Comparison of ENCODE assay signal across 20 cellular contexts in genomic region chrX:150857453-150857852, GRCh38.
"Had no signal": no experiment of that assay in that cellular context is flagged by ENCODE, and none has a peak within 500 bp of the region (broad histone marks: within the 10 kb centered on the region; RNA-seq: fewer than 3 reads in every experiment).

No MANE protein-coding gene starts in this region.

- H3K4me1 ChIP-seq: esophagus muscularis mucosa, gastrocnemius medialis, heart right ventricle, right atrium auricular region, sigmoid colon, suprapubic skin, thyroid gland had no signal

- FAIRE-seq: urothelium cell line had no signal

- H3K9me3 ChIP-seq: gastrocnemius medialis, mucosa of descending colon, neutrophil, sigmoid colon, suprapubic skin, thyroid gland had no signal

- H3K27me3 ChIP-seq: esophagus muscularis mucosa, gastrocnemius medialis, heart right ventricle, neutrophil, right atrium auricular region, sigmoid colon, suprapubic skin, thyroid gland had no signal

- H3K27ac ChIP-seq: dorsolateral prefrontal cortex, esophagus muscularis mucosa, gastrocnemius medialis, heart right ventricle, neutrophil, right atrium auricular region, sigmoid colon, skin epidermis, suprapubic skin, thyroid gland had no signal

- H3K4me3 ChIP-seq: dorsolateral prefrontal cortex, esophagus muscularis mucosa, gastrocnemius medialis, heart right ventricle, mucosa of descending colon, right atrium auricular region, sigmoid colon, skin epidermis, suprapubic skin, thyroid gland had no signal

- ATAC-seq: gastrocnemius medialis; heart right ventricle; mucosa of descending colon; naive thymus-derived CD8-positive, alpha-beta T cell had no signal

- H3K36me3 ChIP-seq: esophagus muscularis mucosa, gastrocnemius medialis, heart right ventricle, neutrophil, right atrium auricular region, sigmoid colon, suprapubic skin, thyroid gland had no signal

- DNase-seq: cortex of kidney; dorsolateral prefrontal cortex; effector CD8-positive, alpha-beta T cell; gastrocnemius medialis; heart right ventricle; hypothalamus; kidney glomerular epithelial cell; mucosa of descending colon; naive thymus-derived CD8-positive, alpha-beta T cell; sigmoid colon; stimulated activated CD4-positive, alpha-beta T cell treated with anti-CD3 and anti-CD28 coated beads, Interleukin-2, amount 100 ng/mL, for 24 hours; stimulated activated CD4-positive, alpha-beta T cell treated with anti-CD3 and anti-CD28 coated beads, Interleukin-4, amount 100 ng/mL, for 4 hours; stimulated activated naive CD4-positive, alpha-beta T cell; thyroid gland had no signal
